8 cellular contexts compared by ENCODE assay signal in the genomic region with DNA sequence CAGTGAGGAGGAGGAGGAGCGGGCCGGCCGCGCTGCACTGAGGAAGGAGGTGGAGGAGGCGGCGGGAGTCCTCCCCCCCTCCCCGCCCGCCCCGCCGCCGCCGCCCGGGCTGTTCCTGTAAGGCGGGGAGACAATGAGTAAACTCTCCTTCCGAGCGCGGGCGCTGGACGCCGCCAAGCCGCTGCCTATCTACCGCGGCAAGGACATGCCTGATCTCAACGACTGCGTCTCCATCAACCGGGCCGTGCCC.
A peak's percentile ranks its signal among the peaks of the same experiment; 100 is the strongest.
DNase-seq lines count a peak whose midpoint lies in the region; ATAC-seq, FAIRE-seq and TF ChIP-seq lines count a peak whose summit lies in the region.

No MANE protein-coding gene starts in this region.

- no peak for DNase-seq in activated T-cell treated with anti-CD3 and anti-CD28 coated beads, Interleukin-2, amount 50 U/mL, for 24 hours
- DNase-seq in activated T-cell treated with anti-CD3 and anti-CD28 coated beads, Interleukin-2, amount 50 U/mL, for 1 hour: no peak
- DNase-seq in NCI-H187 (lab: John Stamatoyannopoulos, UW): no peak
- no peak for DNase-seq in H54 (ENCODE audit: insufficient read length, low spot score)

- H3K4me3 ChIP-seq in iPS-11a (ENCODE audit: low read depth, low read length): peak overlapping the region; percentile 89

- H3K4me3 Mint-ChIP-seq in activated T-cell treated with anti-CD3 and anti-CD28 coated beads, Interleukin-2, amount 50 U/mL, for 24 hours: peak overlapping the region; percentile 82
- peak overlapping the region; percentile 98 for H3K4me3 Mint-ChIP-seq in activated naive CD4-positive, alpha-beta T cell treated with anti-CD3 and anti-CD28 coated beads, Interleukin-2, amount 50 U/mL, for 24 hours
- peak overlapping the region; percentile 96 for H3K4me3 Mint-ChIP-seq in stimulated activated naive CD8-positive, alpha-beta T cell treated with anti-CD3 and anti-CD28 coated beads, Interleukin-15, Interleukin-2, amounts not matched to agents 100 ng/mL and 50 ng/mL, for 24 hours

- peaks cover 19% of the 10 kb centered on the region for H3K36me3 Mint-ChIP-seq in activated T-cell treated with anti-CD3 and anti-CD28 coated beads, Interleukin-2, amount 50 U/mL, for 24 hours (ENCODE audit: low read depth)
- H3K36me3 Mint-ChIP-seq in activated naive CD4-positive, alpha-beta T cell treated with anti-CD3 and anti-CD28 coated beads, Interleukin-2, amount 50 U/mL, for 24 hours: peaks cover 6% of the 10 kb centered on the region
- H3K36me3 Mint-ChIP-seq in stimulated activated naive CD8-positive, alpha-beta T cell treated with anti-CD3 and anti-CD28 coated beads, Interleukin-15, Interleukin-2, amounts not matched to agents 100 ng/mL and 50 ng/mL, for 24 hours (ENCODE audit: low read depth): peaks cover 4% of the 10 kb centered on the region

- peak overlapping the region; percentile 99 for H3K27ac Mint-ChIP-seq in activated T-cell treated with anti-CD3 and anti-CD28 coated beads, Interleukin-2, amount 50 U/mL, for 24 hours
- H3K27ac Mint-ChIP-seq in activated naive CD4-positive, alpha-beta T cell treated with anti-CD3 and anti-CD28 coated beads, Interleukin-2, amount 50 U/mL, for 24 hours: peak overlapping the region; percentile 96
- H3K27ac Mint-ChIP-seq in stimulated activated naive CD8-positive, alpha-beta T cell treated with anti-CD3 and anti-CD28 coated beads, Interleukin-15, Interleukin-2, amounts not matched to agents 100 ng/mL and 50 ng/mL, for 24 hours: peak overlapping the region; percentile 96

- TF ChIP-seq POLR2A in H54 (IDR thresholded peaks at IDR 0.05; ENCODE audit: low read depth, low read length): no peak

- H3K9me3 Mint-ChIP-seq in activated T-cell treated with anti-CD3 and anti-CD28 coated beads, Interleukin-2, amount 50 U/mL, for 24 hours: no peaks in the 10 kb centered on the region
- no peaks in the 10 kb centered on the region for H3K9me3 Mint-ChIP-seq in activated naive CD4-positive, alpha-beta T cell treated with anti-CD3 and anti-CD28 coated beads, Interleukin-2, amount 50 U/mL, for 24 hours
- H3K9me3 Mint-ChIP-seq in stimulated activated naive CD8-positive, alpha-beta T cell treated with anti-CD3 and anti-CD28 coated beads, Interleukin-15, Interleukin-2, amounts not matched to agents 100 ng/mL and 50 ng/mL, for 24 hours: no peaks in the 10 kb centered on the region

- FAIRE-seq in H54 (lab: Jason Lieb, UNC): no peak

- peaks cover 45% of the 10 kb centered on the region for H3K4me1 Mint-ChIP-seq in activated T-cell treated with anti-CD3 and anti-CD28 coated beads, Interleukin-2, amount 50 U/mL, for 24 hours (ENCODE audit: low read depth)
- peaks cover 40% of the 10 kb centered on the region for H3K4me1 Mint-ChIP-seq in activated naive CD4-positive, alpha-beta T cell treated with anti-CD3 and anti-CD28 coated beads, Interleukin-2, amount 50 U/mL, for 24 hours
- peaks cover 45% of the 10 kb centered on the region for H3K4me1 Mint-ChIP-seq in stimulated activated naive CD8-positive, alpha-beta T cell treated with anti-CD3 and anti-CD28 coated beads, Interleukin-15, Interleukin-2, amounts not matched to agents 100 ng/mL and 50 ng/mL, for 24 hours (ENCODE audit: low read depth)

- peak; percentile 22 for ATAC-seq in HG03103 (IDR thresholded peaks at IDR 0.05; ENCODE audit: low read depth, unreplicated experiment)

- H3K27me3 Mint-ChIP-seq in activated T-cell treated with anti-CD3 and anti-CD28 coated beads, Interleukin-2, amount 50 U/mL, for 24 hours: peaks cover 7% of the 10 kb centered on the region
- no peaks in the 10 kb centered on the region for H3K27me3 Mint-ChIP-seq in activated naive CD4-positive, alpha-beta T cell treated with anti-CD3 and anti-CD28 coated beads, Interleukin-2, amount 50 U/mL, for 24 hours
- peaks cover 5% of the 10 kb centered on the region for H3K27me3 Mint-ChIP-seq in stimulated activated naive CD8-positive, alpha-beta T cell treated with anti-CD3 and anti-CD28 coated beads, Interleukin-15, Interleukin-2, amounts not matched to agents 100 ng/mL and 50 ng/mL, for 24 hours
